19 cellular contexts compared by ENCODE assay signal in genomic region chr13:77095288-77095687, GRCh38.
DNase-seq lines count a peak whose midpoint lies in the region; ATAC-seq, FAIRE-seq and TF ChIP-seq lines count a peak whose summit lies in the region.
"Had no signal": no experiment of that assay in that cellular context is flagged by ENCODE, and none has a peak within 500 bp of the region (broad histone marks: within the 10 kb centered on the region; RNA-seq: fewer than 3 reads in every experiment).

No MANE protein-coding gene starts in this region.

- H4K8ac ChIP-seq in trophoblast cell (ENCODE audit: low read depth, low read length), result no peak overlapping the region

- H3K4me3 Mint-ChIP-seq in MCF 10A (ENCODE audit: unreplicated experiment) (no peak overlapping the region), WTC11 (no peak overlapping the region)
- H3K4me3 Mint-ChIP-seq: B cell; CD4-positive, alpha-beta T cell; CD8-positive, alpha-beta T cell had no signal

- H3K36me3 Mint-ChIP-seq in MCF 10A (ENCODE audit: insufficient read depth, unreplicated experiment) (peaks cover 43% of the 10 kb centered on the region), WTC11 (peaks cover 22% of the 10 kb centered on the region)

- 88% methylated on average over 4 of the region's 4 CpGs for WGBS in mammary epithelial cell (ENCODE audit: low coverage, missing lambda C conversion rate)
- no CpG with 5 or more reads among the region's 4 CpGs for WGBS in trophoblast cell (ENCODE audit: extremely low coverage, insufficient coverage, insufficient read length)

- H3K9ac ChIP-seq in mammary epithelial cell (ENCODE audit: insufficient read depth, low read length) (no peak overlapping the region), trophoblast cell (ENCODE audit: low read length) (peak overlapping the region; percentile 82)
- H3K9ac ChIP-seq: BLaER1 treated with 17β-estradiol and CSF1 and Interleukin-3, amounts not matched to agents 10 nM and 100 nM had no signal

- H2BK5ac ChIP-seq in trophoblast cell (ENCODE audit: low read depth, low read length, poor library complexity), result no peak overlapping the region

- no peak overlapping the region for H4K12ac ChIP-seq in trophoblast cell (ENCODE audit: low read depth, low read length)

- TF ChIP-seq CTCF in MCF 10A (IDR thresholded peaks at IDR 0.05; ENCODE audit: unreplicated experiment) (no peak), mammary epithelial cell (conservative IDR thresholded peaks at IDR 0.05 in 1 of 2, IDR thresholded peaks at IDR 0.05 in 1 of 2; ENCODE audit: extremely low read depth in 1 of 2, insufficient read depth in 1 of 2, low read depth in 1 of 2, low read length in 2 of 2) (no peak), WTC11 (IDR thresholded peaks at IDR 0.05) (no peak)

- ATAC-seq in WTC11, result peak; percentile 75
- ATAC-seq: A549; CD8-positive, alpha-beta T cell had no signal

- H3K4me2 ChIP-seq in mammary epithelial cell (ENCODE audit: insufficient read depth, low read depth, low read length) (no peak overlapping the region), trophoblast cell (ENCODE audit: low read length) (no peak overlapping the region)
- H3K4me2 ChIP-seq: A549; BLaER1 treated with 17β-estradiol and CSF1 and Interleukin-3, amounts not matched to agents 10 nM and 100 nM had no signal

- H3K18ac ChIP-seq in trophoblast cell (ENCODE audit: low read length), result no peak overlapping the region

- no peak overlapping the region for H3K4me3 ChIP-seq in mammary epithelial cell (replicated peaks in 1 of 3; ENCODE audit: insufficient read depth in 1 of 3, low read depth in 2 of 3, low read length in 3 of 3)
- no peak overlapping the region for H3K4me3 ChIP-seq in trophoblast cell (ENCODE audit: low read depth, low read length)
- H3K4me3 ChIP-seq: A549; BLaER1 treated with 17β-estradiol and CSF1 and Interleukin-3, amounts not matched to agents 10 nM and 100 nM had no signal

- H2BK12ac ChIP-seq in trophoblast cell (ENCODE audit: low read length), result no peak overlapping the region

- in situ Hi-C loops in mammary epithelial cell (cut with MboI; ENCODE audit: low sequenced_read_pairs in 2 of 2), result no loop called here

- H3K27ac Mint-ChIP-seq in MCF 10A (ENCODE audit: low read depth, unreplicated experiment), result peak overlapping the region; percentile 92
- H3K27ac Mint-ChIP-seq in WTC11, result peak overlapping the region; percentile 89
- H3K27ac Mint-ChIP-seq: B cell; CD4-positive, alpha-beta T cell; CD8-positive, alpha-beta T cell had no signal

- no peaks in the 10 kb centered on the region for H4K20me1 ChIP-seq in mammary epithelial cell (ENCODE audit: insufficient read depth, low read length)
- H4K20me1 ChIP-seq: BLaER1 treated with 17β-estradiol and CSF1 and Interleukin-3, amounts not matched to agents 10 nM and 100 nM had no signal

- H3K27me3 Mint-ChIP-seq in MCF 10A (ENCODE audit: insufficient read depth, unreplicated experiment), result no peaks in the 10 kb centered on the region
- H3K27me3 Mint-ChIP-seq in WTC11 (ENCODE audit: low read depth), result no peaks in the 10 kb centered on the region
- H3K27me3 Mint-ChIP-seq: B cell; CD4-positive, alpha-beta T cell had no signal

- H4K91ac ChIP-seq in trophoblast cell (ENCODE audit: low read depth, low read length), result no peak overlapping the region

- H3K4ac ChIP-seq in trophoblast cell (ENCODE audit: low read depth, low read length), result no peak overlapping the region

- H3K27me3 ChIP-seq in mammary epithelial cell (ENCODE audit: insufficient read depth, low read length), result no peaks in the 10 kb centered on the region
- no peaks in the 10 kb centered on the region for H3K27me3 ChIP-seq in trophoblast cell (ENCODE audit: insufficient read depth, low read length)
- H3K27me3 ChIP-seq: BLaER1 treated with 17β-estradiol and CSF1 and Interleukin-3, amounts not matched to agents 10 nM and 100 nM had no signal

- POLR2A ChIA-PET in MCF 10A (lab: Yijun Ruan, JAX), result interaction anchor here (0.6 kb wide), 2 partner anchors 8 to 39 kb away, joined by 3 read pairs; no protein-coding TSS in a partner anchor
- POLR2A ChIA-PET in WTC11 (lab: Charles Lee), result no interaction called here

- H3K4me1 Mint-ChIP-seq in MCF 10A (ENCODE audit: insufficient read depth, unreplicated experiment) (no peaks in the 10 kb centered on the region), WTC11 (peaks cover 14% of the 10 kb centered on the region)
- H3K4me1 Mint-ChIP-seq: B cell had no signal

- H3K9me3 ChIP-seq in mammary epithelial cell (replicated peaks; ENCODE audit: insufficient read depth, low read length) (no peaks in the 10 kb centered on the region), trophoblast cell (ENCODE audit: insufficient read depth, low read depth, low read length) (no peaks in the 10 kb centered on the region)
- H3K9me3 ChIP-seq: A549; BLaER1 treated with 17β-estradiol and CSF1 and Interleukin-3, amounts not matched to agents 10 nM and 100 nM; Caco-2 had no signal

- no peak overlapping the region for H3K14ac ChIP-seq in trophoblast cell (ENCODE audit: low read length)

- H3K79me1 ChIP-seq in trophoblast cell (ENCODE audit: low read length), result no peaks in the 10 kb centered on the region

- dilution Hi-C loops in mammary epithelial cell (cut with HindIII; ENCODE audit: low sequenced_read_pairs), result no loop called here

- H3K9me3 Mint-ChIP-seq in MCF 10A (ENCODE audit: unreplicated experiment) (no peaks in the 10 kb centered on the region), WTC11 (no peaks in the 10 kb centered on the region)
- H3K9me3 Mint-ChIP-seq: CD4-positive, alpha-beta T cell; CD8-positive, alpha-beta T cell had no signal

- no peak for FAIRE-seq in HTR-8/SVneo (lab: Jason Lieb, UNC)
- FAIRE-seq in GM19239 (lab: Jason Lieb, UNC), result no peak
- FAIRE-seq: A549, GM12891 had no signal

- H3K4me1 ChIP-seq in mammary epithelial cell (ENCODE audit: insufficient read depth, low read length), result no peaks in the 10 kb centered on the region
- H3K4me1 ChIP-seq in trophoblast cell (ENCODE audit: control insufficient read depth in 1 of 2, insufficient read depth in 2 of 2, low read length in 2 of 2), result no peaks in the 10 kb centered on the region
- H3K4me1 ChIP-seq: A549; BLaER1 treated with 17β-estradiol and CSF1 and Interleukin-3, amounts not matched to agents 10 nM and 100 nM; Caco-2 had no signal

- H3K36me3 ChIP-seq in mammary epithelial cell (ENCODE audit: insufficient read depth, low read length) (peaks cover 10% of the 10 kb centered on the region), trophoblast cell (ENCODE audit: control insufficient read depth in 1 of 2, insufficient read depth in 2 of 2, low read length in 2 of 2) (peaks cover 5 to 8% of the 10 kb centered on the region in 2 experiments)

- H3K23ac ChIP-seq in trophoblast cell (ENCODE audit: low read length), result peak overlapping the region; percentile 98

- no peak overlapping the region for H2BK120ac ChIP-seq in trophoblast cell (ENCODE audit: insufficient read depth, low read length, poor library complexity)

- H2AFZ ChIP-seq in mammary epithelial cell (ENCODE audit: low read depth, low read length), result no peak overlapping the region
- no peak overlapping the region for H2AFZ ChIP-seq in trophoblast cell (ENCODE audit: insufficient read depth, low read length, poor library complexity)

- H3K27ac ChIP-seq in mammary epithelial cell (ENCODE audit: insufficient read depth, low read depth, low read length) (no peak overlapping the region), trophoblast cell (ENCODE audit: low read depth, low read length) (no peak overlapping the region)
- H3K27ac ChIP-seq: 22Rv1; A549; BLaER1 treated with 17β-estradiol and CSF1 and Interleukin-3, amounts not matched to agents 10 nM and 100 nM; C4-2B had no signal

- intact Hi-C loops in MCF 10A (cut with micrococcal nuclease) (no loop called here), mammary epithelial cell (cut with micrococcal nuclease) (loop anchor here (10.0 kb wide), 1 partner anchor 230 kb away; the partner anchor contains the start of gene MYCBP2)

- no peak overlapping the region for H2AK5ac ChIP-seq in trophoblast cell (ENCODE audit: low read length)

- H3K79me2 ChIP-seq in mammary epithelial cell (ENCODE audit: insufficient read depth, low read length), result no peaks in the 10 kb centered on the region
- H3K79me2 ChIP-seq in trophoblast cell (ENCODE audit: control insufficient read depth, insufficient read depth, low read length, poor library complexity), result no peaks in the 10 kb centered on the region

- CTCF ChIA-PET in MCF 10A (lab: Yijun Ruan, JAX) (interaction anchor here (0.6 kb wide), 1 partner anchor 1091 kb away, joined by 3 read pairs; no protein-coding TSS in a partner anchor), mammary epithelial cell (lab: Charles Lee; ENCODE audit: low non-redundant PET) (interaction anchor here (0.6 kb wide), 1 partner anchor 383 kb away, joined by 3 read pairs; no protein-coding TSS in a partner anchor), WTC11 (lab: Charles Lee) (interaction anchor here (1.4 kb wide), 1 partner anchor 383 kb away, joined by 5 read pairs; no protein-coding TSS in a partner anchor)

- DNase-seq in MCF 10A (ENCODE audit: unreplicated experiment) (no peak), mammary epithelial cell (no peak), WTC11 (ENCODE audit: low spot score) (no peak), trophoblast cell (no peak), HTR-8/SVneo (ENCODE audit: insufficient read length, low spot score) (no peak), GM19239 (ENCODE audit: insufficient read length, low spot score) (no peak)
- DNase-seq: AML-193; Caco-2; Calu3; CD4-positive, alpha-beta T cell; CD8-positive, alpha-beta T cell; DMS79 treated with DMSO at 0.1 percent for 48 hours; GF-D8 had no signal

- BruUV-seq in MCF 10A (replicated peaks; lab: Mats Ljungman, UMichigan) (no TSS peak), mammary epithelial cell (replicated peaks; lab: Mats Ljungman, UMichigan) (no TSS peak)

TF ChIP-seq in WTC11, 78 proteins besides CTCF, POLR2A, EP300 and RAD21 (continues in another document):
- TF ChIP-seq ZNF281 (CRISPR knock-in tag; IDR thresholded peaks at IDR 0.05), result no peak
